In genomic region chr1:58922302-58923089, GRCh38 we compare ENCODE assay signal across 8 cellular contexts.
A peak's percentile ranks its signal among the peaks of the same experiment; 100 is the strongest.
DNase-seq lines count a peak whose midpoint lies in the region; ATAC-seq and TF ChIP-seq lines count a peak whose summit lies in the region.

No MANE protein-coding gene starts in this region.

- H3K4me1 ChIP-seq in sigmoid colon: peaks cover 0 to 17% (median 15%) of the 10 kb centered on the region in 4 donors

- H3K4me3 Mint-ChIP-seq in activated B cell treated with CpG ODN at 0.5 μM for 24 hours: no peak overlapping the region

- H3K27me3 Mint-ChIP-seq in activated B cell treated with CpG ODN at 0.5 μM for 24 hours: no peaks in the 10 kb centered on the region

- POLR2A ChIA-PET in activated B cell treated with CpG ODN at 0.5 μM for 24 hours (lab: Charles Lee): interaction anchor here (1.2 kb wide), 1 partner anchor 123 kb away, joined by 3 read pairs; no protein-coding TSS in a partner anchor

- peaks cover 16% of the 10 kb centered on the region for H3K4me1 Mint-ChIP-seq in activated B cell treated with CpG ODN at 0.5 μM for 24 hours

- no peaks in the 10 kb centered on the region for H3K9me3 ChIP-seq in sigmoid colon

- TF ChIP-seq CTCF in activated B cell treated with CpG ODN at 0.5 μM for 24 hours (IDR thresholded peaks at IDR 0.05): no peak
- TF ChIP-seq CTCF in fibroblast of the aortic adventitia (IDR thresholded peaks at IDR 0.05; ENCODE audit: insufficient read depth, low read length): no peak
- TF ChIP-seq CTCF in sigmoid colon (IDR thresholded peaks at IDR 0.05): no peak
- TF ChIP-seq CTCF in dorsolateral prefrontal cortex (IDR thresholded peaks at IDR 0.05 in 54 of 56, conservative IDR thresholded peaks at IDR 0.05 in 2 of 56; ENCODE audit: low read depth in 1 of 56, partially characterized antibody in 56 of 56): no peak

- intact Hi-C loops in activated B cell treated with CpG ODN at 0.5 μM for 24 hours (cut with micrococcal nuclease): loop anchor here (5.0 kb wide), 1 partner anchor 45 kb away; no protein-coding TSS in a partner anchor
- intact Hi-C loops in sigmoid colon (cut with DNase I): no loop called here
- intact Hi-C loops in dorsolateral prefrontal cortex (cut with DNase I): no loop called here

- no peaks in the 10 kb centered on the region for H3K9me3 Mint-ChIP-seq in activated B cell treated with CpG ODN at 0.5 μM for 24 hours

- CTCF ChIA-PET in activated B cell treated with CpG ODN at 0.5 μM for 24 hours (lab: Charles Lee): no interaction called here

- WGBS in sigmoid colon, 2 donors: 5 to 28% methylated on average over 13 of the region's 13 CpGs

- DNase-seq in activated B cell treated with CpG ODN at 0.5 μM for 24 hours (no peak), fibroblast of the aortic adventitia (ENCODE audit: low read depth) (peak; percentile 32), sigmoid colon (peak; percentile 91), dorsolateral prefrontal cortex (no peak), HCEC 1CT (no peak)
- no peak for DNase-seq in effector CD8-positive, alpha-beta T cell (lab: John Stamatoyannopoulos, UW)

- peak in 3 of 4 donors; percentile 20 to 92 (median 90) for TF ChIP-seq EP300 in sigmoid colon (IDR thresholded peaks at IDR 0.05)

- no peak overlapping the region for H3K27ac Mint-ChIP-seq in activated B cell treated with CpG ODN at 0.5 μM for 24 hours

- peak; percentile 97 for ATAC-seq in GM18870 (IDR thresholded peaks at IDR 0.05; ENCODE audit: unreplicated experiment)
- ATAC-seq in HG02870 (IDR thresholded peaks at IDR 0.05; ENCODE audit: unreplicated experiment): peak; percentile 96
- peak; percentile 79 for ATAC-seq in activated B cell treated with CpG ODN at 0.5 μM for 24 hours (ENCODE audit: low read depth)

- H3K27me3 ChIP-seq in sigmoid colon (no peaks in the 10 kb centered on the region), dorsolateral prefrontal cortex (no peaks in the 10 kb centered on the region)

- TF ChIP-seq POLR2A in sigmoid colon (IDR thresholded peaks at IDR 0.05): no peak

- no peaks in the 10 kb centered on the region for H3K36me3 ChIP-seq in sigmoid colon

- H3K4me3 ChIP-seq in fibroblast of the aortic adventitia (ENCODE audit: low read depth, low read length): no peak overlapping the region
- no peak overlapping the region for H3K4me3 ChIP-seq in sigmoid colon
- no peak overlapping the region for H3K4me3 ChIP-seq in dorsolateral prefrontal cortex

- H3K36me3 Mint-ChIP-seq in activated B cell treated with CpG ODN at 0.5 μM for 24 hours (ENCODE audit: low read depth): no peaks in the 10 kb centered on the region

- peak overlapping the region; percentile 35 to 73 (median 52) for H3K27ac ChIP-seq in sigmoid colon
- H3K27ac ChIP-seq in dorsolateral prefrontal cortex: no peak overlapping the region

Comparison
In these comparisons a context has a peak if more than half of its experiments do, and no peak if none do; other contexts are left out.
1. DNase-seq: peak in fibroblast of the aortic adventitia (single experiment) and sigmoid colon (single experiment); none in activated B cell treated with CpG ODN at 0.5 μM for 24 hours (single experiment), dorsolateral prefrontal cortex (0 of 10), HCEC 1CT (single experiment) and effector CD8-positive, alpha-beta T cell (single experiment).
2. H3K27ac ChIP-seq: peak in sigmoid colon (4 of 4); none in dorsolateral prefrontal cortex (0 of 59).
3. Peak in every context shown above with its lines, with median percentiles within 50 percentile points of each other: ATAC-seq.